Comparison of ENCODE assay signal across 3 cellular contexts in genomic region chr2:62854600-62855514, GRCh38.
TF ChIP-seq lines count a peak whose summit lies in the region.

No MANE protein-coding gene starts in this region.

TF ChIP-seq in GM23338, 12 proteins besides CTCF, POLR2A, EP300 and RAD21 (continues in another document):
- TF ChIP-seq POLR2AphosphoS5 (IDR thresholded peaks at IDR 0.05; ENCODE audit: low read depth), result no peak
- TF ChIP-seq ZNF462 (CRISPR knock-in tag; IDR thresholded peaks at IDR 0.05), result no peak
- no peak for TF ChIP-seq EZH2 (IDR thresholded peaks at IDR 0.05; ENCODE audit: low read depth, unreplicated experiment)
- no peak for TF ChIP-seq EZH2phosphoT487 (IDR thresholded peaks at IDR 0.05; ENCODE audit: unreplicated experiment)
- TF ChIP-seq CREB1 (CRISPR knock-in tag; IDR thresholded peaks at IDR 0.05; ENCODE audit: low read depth), result no peak
- TF ChIP-seq STAT1 (IDR thresholded peaks at IDR 0.05; ENCODE audit: unreplicated experiment), result no peak
- TF ChIP-seq ZNF114 (CRISPR knock-in tag; IDR thresholded peaks at IDR 0.05), result no peak
- TF ChIP-seq NANOG (IDR thresholded peaks at IDR 0.05; ENCODE audit: borderline replicate concordance), result no peak

TF ChIP-seq in K562, 482 proteins besides CTCF, POLR2A, EP300 and RAD21:
- TF ChIP-seq ATF3 (IDR thresholded peaks at IDR 0.05), result no peak
- TF ChIP-seq ATF3 (CRISPR knock-in tag; conservative IDR thresholded peaks at IDR 0.05), result no peak
- TF ChIP-seq POLR2G (IDR thresholded peaks at IDR 0.05; ENCODE audit: low read depth, low read length), result peak; percentile 20; the same call in 1 of the 2 replicates

TF ChIP-seq in HepG2, 621 proteins besides CTCF, POLR2A, EP300 and RAD21:
- TF ChIP-seq ZBTB33 (CRISPR knock-in tag; IDR thresholded peaks at IDR 0.05) (0 out of 2 replicates have a peak, but pooled peaks have one; percentile 13), AGO2 (optimal IDR thresholded peaks at IDR 0.05; ENCODE audit: low read depth, low read length) (peak; percentile 97), PAF1 (CRISPR knock-in tag; IDR thresholded peaks at IDR 0.05) (peak; percentile 72), KDM5B (CRISPR knock-in tag; IDR thresholded peaks at IDR 0.05; ENCODE audit: borderline replicate concordance) (0 out of 2 replicates have a peak, but pooled peaks have one; percentile 37), JUN (CRISPR knock-in tag; IDR thresholded peaks at IDR 0.05) (no peak), SSRP1 (CRISPR knock-in tag; IDR thresholded peaks at IDR 0.05) (0 out of 2 replicates have a peak, but pooled peaks have one; percentile 52), RBM22 (optimal IDR thresholded peaks at IDR 0.05; ENCODE audit: low read length) (peak; percentile 72), ZNF598 (CRISPR knock-in tag; IDR thresholded peaks at IDR 0.05; ENCODE audit: borderline replicate concordance) (0 out of 2 replicates have a peak, but pooled peaks have one; percentile 13), HMGA1 (CRISPR knock-in tag; conservative IDR thresholded peaks at IDR 0.05) (no peak)
